ENCODE assay signal across 28 cellular contexts in genomic region chr7:116636997-116637396, GRCh38.
"Had no signal": no experiment of that assay in that cellular context is flagged by ENCODE, and none has a peak within 500 bp of the region (broad histone marks: within the 10 kb centered on the region; RNA-seq: fewer than 3 reads in every experiment).

No MANE protein-coding gene starts in this region.

- H3K9me3 Mint-ChIP-seq: stimulated activated effector memory CD8-positive, alpha-beta T cell treated with anti-CD3 and anti-CD28 coated beads, Interleukin-12 subunit alpha, Interleukin-12 subunit beta, amount 100 ng/mL, for 72 hours; stimulated activated memory B cell treated with anti-CD40 and anti-IgM and Interleukin-4, amounts not matched to agents 10 μg/mL and 1 μg/mL and 100 μg/mL, for 72 hours; stimulated activated naive CD8-positive, alpha-beta T cell treated with anti-CD3 and anti-CD28 coated beads, Interleukin-15, amount 100 ng/mL, for 72 hours; stimulated activated naive CD8-positive, alpha-beta T cell treated with anti-CD3 and anti-CD28 coated beads, Interleukin-15, Interleukin-2, amounts not matched to agents 100 ng/mL and 50 ng/mL, for 24 hours; type B pancreatic cell had no signal

- H3K27ac ChIP-seq: stomach, suprapubic skin, testis, thoracic aorta, tibial artery, tibial nerve, transverse colon, upper lobe of left lung, upper lobe of right lung, uterus, vagina had no signal

- H3K27me3 Mint-ChIP-seq: stimulated activated memory B cell treated with anti-CD40 and anti-IgM and Interleukin-4, amounts not matched to agents 10 μg/mL and 1 μg/mL and 100 μg/mL, for 72 hours; stimulated activated naive CD8-positive, alpha-beta T cell treated with anti-CD3 and anti-CD28 coated beads, Interleukin-15, amount 100 ng/mL, for 72 hours; type B pancreatic cell had no signal

- DNase-seq: stimulated activated CD4-positive, alpha-beta T cell treated with anti-CD3 and anti-CD28 coated beads, Interleukin-2, amount 100 ng/mL, for 48 hours; stimulated activated CD4-positive, alpha-beta T cell treated with anti-CD3 and anti-CD28 coated beads, Interleukin-4, amount 100 ng/mL, for 1 hour; stimulated activated CD4-positive, alpha-beta T cell treated with anti-CD3 and anti-CD28 coated beads, Interleukin-4, amount 100 ng/mL, for 24 hours; stimulated activated CD4-positive, alpha-beta T cell treated with anti-CD3 and anti-CD28 coated beads, Interleukin-4, amount 100 ng/mL, for 4 hours; stimulated activated CD8-positive, alpha-beta memory T cell treated with anti-CD3 and anti-CD28 coated beads, Interleukin-4, amount 100 ng/mL, for 48 hours; stimulated activated naive B cell treated with anti-CD40 and anti-IgM and Interleukin-4, amounts not matched to agents 10 μg/mL and 1 μg/mL and 100 μg/mL, for 72 hours; stimulated activated naive CD4-positive, alpha-beta T cell; stimulated activated naive CD4-positive, alpha-beta T cell treated with Interleukin-2 at 50 U/mL for 16 hours; stimulated activated naive CD8-positive, alpha-beta T cell treated with anti-CD3 and anti-CD28 coated beads, Interleukin-15, amount 100 ng/mL, for 72 hours; stimulated activated naive CD8-positive, alpha-beta T cell treated with anti-CD3 and anti-CD28 coated beads, Interleukin-15, Interleukin-2, amounts not matched to agents 100 U/mL and 50 U/mL, for 24 hours; stomach; substantia nigra; testis; thyroid gland; tibial artery; transverse colon; trophoblast cell; upper lobe of left lung; upper lobe of right lung; uterus had no signal

- H3K4me1 ChIP-seq: stomach, testis, tibial artery, transverse colon, upper lobe of left lung, upper lobe of right lung, uterus, vagina had no signal

- H3K4me1 Mint-ChIP-seq: stimulated activated effector memory CD8-positive, alpha-beta T cell treated with anti-CD3 and anti-CD28 coated beads, Interleukin-12 subunit alpha, Interleukin-12 subunit beta, amount 100 ng/mL, for 72 hours; stimulated activated naive B cell treated with anti-CD40 and anti-IgM and Interleukin-4, amounts not matched to agents 10 μg/mL and 1 μg/mL and 100 μg/mL, for 72 hours; stimulated activated naive CD8-positive, alpha-beta T cell treated with anti-CD3 and anti-CD28 coated beads, Interleukin-15, amount 100 ng/mL, for 72 hours had no signal

- H3K36me3 Mint-ChIP-seq: stimulated activated effector memory CD8-positive, alpha-beta T cell treated with anti-CD3 and anti-CD28 coated beads, Interleukin-12 subunit alpha, Interleukin-12 subunit beta, amount 100 ng/mL, for 72 hours; stimulated activated memory B cell treated with anti-CD40 and anti-IgM and Interleukin-4, amounts not matched to agents 10 μg/mL and 1 μg/mL and 100 μg/mL, for 72 hours; stimulated activated naive B cell treated with anti-CD40 and anti-IgM and Interleukin-4, amounts not matched to agents 10 μg/mL and 1 μg/mL and 100 μg/mL, for 72 hours; type B pancreatic cell had no signal

- H3K4me3 ChIP-seq: stomach, suprapubic skin, testis, thoracic aorta, thyroid gland, tibial artery, tibial nerve, transverse colon, upper lobe of left lung, upper lobe of right lung, uterus, vagina had no signal

- H3K9me3 ChIP-seq: suprapubic skin, testis, thoracic aorta, thyroid gland, tibial artery, tibial nerve, transverse colon, upper lobe of left lung, upper lobe of right lung, uterus, vagina had no signal

- H3K27ac Mint-ChIP-seq: stimulated activated effector memory CD8-positive, alpha-beta T cell treated with anti-CD3 and anti-CD28 coated beads, Interleukin-12 subunit alpha, Interleukin-12 subunit beta, amount 100 ng/mL, for 72 hours; stimulated activated memory B cell treated with anti-CD40 and anti-IgM and Interleukin-4, amounts not matched to agents 10 μg/mL and 1 μg/mL and 100 μg/mL, for 72 hours; stimulated activated naive B cell treated with anti-CD40 and anti-IgM and Interleukin-4, amounts not matched to agents 10 μg/mL and 1 μg/mL and 100 μg/mL, for 72 hours; stimulated activated naive CD8-positive, alpha-beta T cell treated with anti-CD3 and anti-CD28 coated beads, Interleukin-15, amount 100 ng/mL, for 72 hours; stimulated activated naive CD8-positive, alpha-beta T cell treated with anti-CD3 and anti-CD28 coated beads, Interleukin-15, Interleukin-2, amounts not matched to agents 100 ng/mL and 50 ng/mL, for 24 hours; type B pancreatic cell had no signal

- H3K36me3 ChIP-seq: stomach, suprapubic skin, thoracic aorta, thyroid gland, tibial artery, tibial nerve, transverse colon, upper lobe of left lung, upper lobe of right lung, uterus, vagina had no signal

- H3K4me3 Mint-ChIP-seq: stimulated activated effector memory CD8-positive, alpha-beta T cell treated with anti-CD3 and anti-CD28 coated beads, Interleukin-12 subunit alpha, Interleukin-12 subunit beta, amount 100 ng/mL, for 72 hours; stimulated activated memory B cell treated with anti-CD40 and anti-IgM and Interleukin-4, amounts not matched to agents 10 μg/mL and 1 μg/mL and 100 μg/mL, for 72 hours; stimulated activated naive B cell treated with anti-CD40 and anti-IgM and Interleukin-4, amounts not matched to agents 10 μg/mL and 1 μg/mL and 100 μg/mL, for 72 hours; stimulated activated naive CD8-positive, alpha-beta T cell treated with anti-CD3 and anti-CD28 coated beads, Interleukin-15, amount 100 ng/mL, for 72 hours; stimulated activated naive CD8-positive, alpha-beta T cell treated with anti-CD3 and anti-CD28 coated beads, Interleukin-15, Interleukin-2, amounts not matched to agents 100 ng/mL and 50 ng/mL, for 24 hours; type B pancreatic cell had no signal
